ENCODE assay signal across 11 cellular contexts in the genomic region with DNA sequence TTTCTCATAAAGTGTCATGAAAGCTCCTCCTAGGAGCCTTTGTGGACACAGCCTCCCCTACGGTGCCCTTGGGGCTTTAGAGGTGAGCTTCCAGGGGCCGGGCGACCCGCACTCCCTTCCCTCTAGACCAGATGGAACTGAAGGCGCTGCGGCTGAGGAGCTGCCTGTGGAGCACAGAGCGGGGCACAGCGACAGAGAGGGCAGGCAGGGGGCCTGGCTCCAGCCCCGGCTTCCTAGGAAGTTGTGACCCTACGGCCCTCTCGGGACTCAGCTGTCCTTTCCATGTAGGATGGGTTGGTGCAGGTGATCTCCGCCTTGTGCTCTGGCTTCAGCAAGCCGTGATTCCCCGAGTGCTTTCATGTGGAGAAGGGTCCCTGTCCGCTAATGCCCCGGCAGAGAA. TPM values are rescaled to one million over a fixed set of nuclear protein-coding genes. Genes with fewer than 3 reads are reported as not detected.
DNase-seq lines count a peak whose midpoint lies in the region; ATAC-seq, FAIRE-seq and TF ChIP-seq lines count a peak whose summit lies in the region.
"Had no signal": no experiment of that assay in that cellular context is flagged by ENCODE, and none has a peak within 500 bp of the region (broad histone marks: within the 10 kb centered on the region; RNA-seq: fewer than 3 reads in every experiment).

No MANE protein-coding gene starts in this region.

- H3K27ac ChIP-seq in Panc1 (ENCODE audit: low read length) (peak overlapping the region; percentile 73), smooth muscle cell (ENCODE audit: low read depth) (no peak overlapping the region), small intestine (ENCODE audit: low read depth in 1 of 2, low read length in 1 of 2) (no peak overlapping the region)

- peak overlapping the region; percentile 71 for H2AFZ ChIP-seq in smooth muscle cell (ENCODE audit: low read depth)

- H3K4me1 ChIP-seq in Panc1 (ENCODE audit: control insufficient read depth, insufficient read depth, low read length) (peaks cover 19% of the 10 kb centered on the region), iPS-15b (ENCODE audit: control insufficient read depth, insufficient read depth, low read length) (peaks cover 3% of the 10 kb centered on the region), smooth muscle cell (ENCODE audit: low read depth) (peaks cover 3% of the 10 kb centered on the region), small intestine (ENCODE audit: control insufficient read depth in 2 of 2, insufficient read depth in 1 of 2, low read depth in 1 of 2, low read length in 1 of 2) (peaks cover 0 to 2% of the 10 kb centered on the region in 2 donors)

- H3K9ac ChIP-seq in iPS-15b (ENCODE audit: low read depth, low read length): no peak overlapping the region
- H3K9ac ChIP-seq in smooth muscle cell (ENCODE audit: low read depth): no peak overlapping the region

- intact Hi-C loops in activated CD4-positive, alpha-beta memory T cell treated with anti-CD3 and anti-CD28 coated beads for 36 hours (cut with micrococcal nuclease): loop anchor here (2.0 to 5.0 kb wide), 3 partner anchors 38 to 758 kb away; no protein-coding TSS in a partner anchor
- intact Hi-C loops in Panc1 (cut with micrococcal nuclease; ENCODE audit: unreplicated experiment): loop anchor here (2.0 to 5.0 kb wide), 2 partner anchors 36 to 128 kb away; no protein-coding TSS in a partner anchor

- no peaks in the 10 kb centered on the region for H3K9me3 Mint-ChIP-seq in activated CD4-positive, alpha-beta memory T cell treated with anti-CD3 and anti-CD28 coated beads for 36 hours
- H3K9me3 Mint-ChIP-seq in activated CD4-positive, alpha-beta memory T cell treated with anti-CD3 and anti-CD28 coated beads, Interleukin-2, amount 10 ng/mL, durations not matched to agents 7 days and 5 days: no peaks in the 10 kb centered on the region

- POLR2A ChIA-PET in activated CD4-positive, alpha-beta memory T cell treated with anti-CD3 and anti-CD28 coated beads for 36 hours (lab: Charles Lee): no interaction called here
- POLR2A ChIA-PET in activated CD4-positive, alpha-beta memory T cell treated with anti-CD3 and anti-CD28 coated beads, Interleukin-2, amount 10 ng/mL, durations not matched to agents 7 days and 5 days (lab: Charles Lee): interaction anchor here (0.8 to 2.0 kb wide), 4 partner anchors 18 to 337 kb away, joined by 4 to 11 read pairs (median 4); partner anchors contain the start of genes DTL and INTS7
- POLR2A ChIA-PET in Panc1 (lab: Charles Lee): no interaction called here

- H3K36me3 Mint-ChIP-seq in activated CD4-positive, alpha-beta memory T cell treated with anti-CD3 and anti-CD28 coated beads for 36 hours: no peaks in the 10 kb centered on the region
- H3K36me3 Mint-ChIP-seq in activated CD4-positive, alpha-beta memory T cell treated with anti-CD3 and anti-CD28 coated beads, Interleukin-2, amount 10 ng/mL, durations not matched to agents 7 days and 5 days (ENCODE audit: low read depth): no peaks in the 10 kb centered on the region

- H3K27me3 ChIP-seq in Panc1 (ENCODE audit: control insufficient read depth, insufficient read depth, low read length) (no peaks in the 10 kb centered on the region), iPS-15b (ENCODE audit: control insufficient read depth, insufficient read depth, low read length) (peaks cover 18% of the 10 kb centered on the region), smooth muscle cell (ENCODE audit: low read depth) (peaks cover 17% of the 10 kb centered on the region), small intestine (ENCODE audit: control insufficient read depth in 2 of 2, insufficient read depth in 2 of 2, low read length in 2 of 2) (peaks cover 0 to 5% of the 10 kb centered on the region in 2 donors)

- BruUV-seq in Panc1 (replicated peaks; lab: Mats Ljungman, UMichigan): no TSS peak

- CTCF ChIA-PET in activated CD4-positive, alpha-beta memory T cell treated with anti-CD3 and anti-CD28 coated beads for 36 hours (lab: Charles Lee): interaction anchor here (0.7 to 3.4 kb wide), 50 partner anchors 9 to 966 kb away, joined by 3 to 50 read pairs (median 5); partner anchors contain the start of genes DTL, INTS7 and NEK2
- CTCF ChIA-PET in activated CD4-positive, alpha-beta memory T cell treated with anti-CD3 and anti-CD28 coated beads, Interleukin-2, amount 10 ng/mL, durations not matched to agents 7 days and 5 days (lab: Charles Lee): interaction anchor here (0.7 to 7.5 kb wide), 47 partner anchors 9 to 757 kb away, joined by 3 to 120 read pairs (median 5); partner anchors contain the start of gene NEK2
- CTCF ChIA-PET in Panc1 (lab: Charles Lee): interaction anchor here (1.2 to 1.5 kb wide), 7 partner anchors 37 to 757 kb away, joined by 3 to 5 read pairs (median 3); partner anchors contain the start of genes DTL and INTS7

- H3K27ac Mint-ChIP-seq in activated CD4-positive, alpha-beta memory T cell treated with anti-CD3 and anti-CD28 coated beads for 36 hours: no peak overlapping the region
- H3K27ac Mint-ChIP-seq in activated CD4-positive, alpha-beta memory T cell treated with anti-CD3 and anti-CD28 coated beads, Interleukin-2, amount 10 ng/mL, durations not matched to agents 7 days and 5 days: no peak overlapping the region

- H3K4me3 ChIP-seq in Panc1 (ENCODE audit: low read depth in 2 of 2, low read length in 2 of 2) (no peak overlapping the region), iPS-15b (ENCODE audit: low read depth, low read length) (peak overlapping the region; percentile 63), smooth muscle cell (peak overlapping the region; percentile 41), small intestine (ENCODE audit: low read depth in 1 of 2, low read length in 2 of 2) (no peak overlapping the region)
- H3K4me3 ChIP-seq: lung had no signal

- no peak for TF ChIP-seq CTCF in Panc1 (IDR thresholded peaks at IDR 0.05)
- no peak for TF ChIP-seq CTCF in smooth muscle cell (IDR thresholded peaks at IDR 0.05; ENCODE audit: borderline replicate concordance, insufficient read depth, poor library complexity, severe bottlenecking)

- no peaks in the 10 kb centered on the region for H4K20me1 ChIP-seq in smooth muscle cell (ENCODE audit: low read depth)

- in situ Hi-C loops in Panc1 (cut with HindIII; ENCODE audit: low pct_unique_long_range_greater_than_20kb, low sequenced_read_pairs): no loop called here

- WGBS in smooth muscle cell (ENCODE audit: low lambda C conversion rate): 50% methylated on average over 16 of the region's 16 CpGs
- 75 to 91% (median 80%) methylated on average over 16 of the region's 16 CpGs for WGBS in small intestine, 3 donors

- DNase-seq in activated CD4-positive, alpha-beta memory T cell treated with anti-CD3 and anti-CD28 coated beads for 36 hours: no peak
- DNase-seq in activated CD4-positive, alpha-beta memory T cell treated with anti-CD3 and anti-CD28 coated beads, Interleukin-2, amount 10 ng/mL, durations not matched to agents 7 days and 5 days: no peak
- no peak for DNase-seq in Panc1 (ENCODE audit: low read depth, low spot score)
- DNase-seq in smooth muscle cell (lab: John Stamatoyannopoulos, UW; ENCODE audit: unreplicated experiment): no peak
- no peak for DNase-seq in NCI-H510A (lab: John Stamatoyannopoulos, UW)
- no peak for DNase-seq in small intestine
- DNase-seq in OCI-M2 (lab: John Stamatoyannopoulos, UW; ENCODE audit: unreplicated experiment): no peak

- H3K4me1 Mint-ChIP-seq in activated CD4-positive, alpha-beta memory T cell treated with anti-CD3 and anti-CD28 coated beads for 36 hours (ENCODE audit: low read depth): peaks cover 16% of the 10 kb centered on the region
- peaks cover 43% of the 10 kb centered on the region for H3K4me1 Mint-ChIP-seq in activated CD4-positive, alpha-beta memory T cell treated with anti-CD3 and anti-CD28 coated beads, Interleukin-2, amount 10 ng/mL, durations not matched to agents 7 days and 5 days

- H3K36me3 ChIP-seq in Panc1 (ENCODE audit: control insufficient read depth, insufficient read depth, low read length): no peaks in the 10 kb centered on the region
- H3K36me3 ChIP-seq in iPS-15b (ENCODE audit: control insufficient read depth, insufficient read depth, low read length): no peaks in the 10 kb centered on the region
- no peaks in the 10 kb centered on the region for H3K36me3 ChIP-seq in smooth muscle cell (ENCODE audit: low read depth)
- no peaks in the 10 kb centered on the region for H3K36me3 ChIP-seq in small intestine (ENCODE audit: control insufficient read depth in 2 of 2, insufficient read depth in 2 of 2, low read length in 2 of 2)

- H3K9me3 ChIP-seq in Panc1 (ENCODE audit: control insufficient read depth, insufficient read depth, low read depth, low read length): no peaks in the 10 kb centered on the region
- no peaks in the 10 kb centered on the region for H3K9me3 ChIP-seq in iPS-15b (ENCODE audit: control insufficient read depth, insufficient read depth, low read length)
- H3K9me3 ChIP-seq in smooth muscle cell (replicated peaks; ENCODE audit: low read depth): no peaks in the 10 kb centered on the region
- no peaks in the 10 kb centered on the region for H3K9me3 ChIP-seq in small intestine (ENCODE audit: control insufficient read depth, low read depth)
- H3K9me3 ChIP-seq: Caco-2 had no signal

- FAIRE-seq in small intestine (lab: Jason Lieb, UNC): no peak
- FAIRE-seq: A204.1 had no signal

- H3F3A ChIP-seq in smooth muscle cell (ENCODE audit: low read depth): no peaks in the 10 kb centered on the region

- H3K79me2 ChIP-seq in smooth muscle cell (ENCODE audit: low read depth): no peaks in the 10 kb centered on the region

- no peaks in the 10 kb centered on the region for H3K27me3 Mint-ChIP-seq in activated CD4-positive, alpha-beta memory T cell treated with anti-CD3 and anti-CD28 coated beads for 36 hours
- H3K27me3 Mint-ChIP-seq in activated CD4-positive, alpha-beta memory T cell treated with anti-CD3 and anti-CD28 coated beads, Interleukin-2, amount 10 ng/mL, durations not matched to agents 7 days and 5 days: peaks cover 20% of the 10 kb centered on the region

- H3K4me3 Mint-ChIP-seq in activated CD4-positive, alpha-beta memory T cell treated with anti-CD3 and anti-CD28 coated beads for 36 hours: peak overlapping the region; percentile 22
- no peak overlapping the region for H3K4me3 Mint-ChIP-seq in activated CD4-positive, alpha-beta memory T cell treated with anti-CD3 and anti-CD28 coated beads, Interleukin-2, amount 10 ng/mL, durations not matched to agents 7 days and 5 days

- ATAC-seq in Panc1: peak; percentile 5; the same call in 1 of the 2 replicates

- H3K4me2 ChIP-seq in smooth muscle cell: peak overlapping the region; percentile 88

RNA-seq across cellular contexts. Expression of gene NEK2, which starts 23.6 kb away (rescaled TPM):
- total RNA-seq in activated CD4-positive, alpha-beta memory T cell treated with anti-CD3 and anti-CD28 coated beads for 36 hours: 10 to 100 TPM; 42.4 to 45.9 TPM
- 10 to 100 TPM; 46.1 to 47.5 TPM for total RNA-seq in activated CD4-positive, alpha-beta memory T cell treated with anti-CD3 and anti-CD28 coated beads, Interleukin-2, amount 10 ng/mL, durations not matched to agents 7 days and 5 days
- 34.4 TPM for total RNA-seq in Panc1 (2021; ENCODE audit: unreplicated experiment)
- 11.0 TPM for polyA plus RNA-seq in Panc1 (2012; ENCODE audit: insufficient read length)
- total RNA-seq in smooth muscle cell: 6.8 and 12.6 TPM in 2 replicates
- 5.8 and 7.2 TPM in 2 replicates for polyA plus RNA-seq in smooth muscle cell
- polyA plus RNA-seq in small intestine: 10 to 100 TPM in 1 of 3 donors, 1 to 10 TPM in 2; 1.8 to 20.4 (median 4.6) TPM

Comparison
In these comparisons a context has a peak if more than half of its experiments do, and no peak if none do; other contexts are left out.
1. H3K4me3 ChIP-seq: peak in iPS-15b (single experiment) and smooth muscle cell (single experiment); none in Panc1 (0 of 2) and small intestine (0 of 2).